In the genomic region with DNA sequence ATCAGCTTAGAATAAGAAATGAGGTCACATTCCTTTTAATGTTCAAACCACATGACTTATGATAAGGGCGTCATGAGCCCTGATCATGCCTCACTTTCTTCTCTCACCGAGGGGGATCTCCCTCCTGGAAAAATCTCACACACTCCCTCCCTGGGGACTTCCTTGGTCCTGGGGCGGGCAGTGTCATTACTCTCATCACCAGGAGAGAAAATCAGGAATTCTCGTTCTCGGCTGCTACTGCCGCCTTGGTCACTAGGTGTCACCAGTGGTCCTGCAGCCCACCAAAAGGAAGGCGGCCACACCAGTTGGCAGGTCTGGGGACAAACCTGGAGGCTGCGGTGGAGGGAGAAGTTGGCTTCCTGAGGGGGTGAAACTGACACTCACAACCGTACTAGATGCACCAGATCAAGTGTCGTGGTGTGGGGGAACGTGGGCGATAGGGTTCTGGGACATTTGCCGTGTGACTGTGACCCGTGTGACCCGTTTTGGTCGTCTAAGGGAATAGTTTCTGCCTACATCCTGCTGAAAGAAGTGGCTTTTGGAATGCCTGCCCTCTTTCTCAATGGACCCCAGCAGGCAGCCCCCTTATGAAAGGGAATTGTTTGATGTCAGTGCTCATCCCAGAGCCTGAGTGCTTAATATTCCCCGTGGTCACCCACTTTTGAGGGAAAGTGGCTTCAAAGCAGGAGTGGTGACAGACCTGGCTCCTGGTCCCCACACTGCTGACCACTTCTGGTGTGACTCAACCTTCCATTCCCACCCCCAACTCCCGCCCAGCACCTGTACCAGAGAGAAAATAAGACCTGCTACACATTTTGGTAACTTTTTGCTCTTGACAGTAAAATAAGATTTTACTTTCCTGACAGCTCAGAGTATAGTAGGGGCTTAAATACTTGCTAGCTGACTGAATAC, we compare ENCODE assay signal across 8 cellular contexts.
DNase-seq lines count a peak whose midpoint lies in the region; ATAC-seq and TF ChIP-seq lines count a peak whose summit lies in the region.

No MANE protein-coding gene starts in this region.

- peak; percentile 67 for TF ChIP-seq CTCF in AG04450 (IDR thresholded peaks at IDR 0.05; ENCODE audit: low read depth, low read length)
- TF ChIP-seq CTCF in lung (IDR thresholded peaks at IDR 0.05; ENCODE audit: control extremely low read depth, extremely low read depth), result peak; percentile 26

- H3K4me1 ChIP-seq in lung (ENCODE audit: control insufficient read depth in 2 of 2, insufficient read depth in 2 of 2, low read length in 2 of 2), result no peaks in the 10 kb centered on the region

- 11 to 14% methylated on average over 18 of the region's 18 CpGs for WGBS in lung, 2 donors

- peak; percentile 69 for ATAC-seq in GM18519 (IDR thresholded peaks at IDR 0.05; ENCODE audit: low FRiP score, unreplicated experiment)
- peak; percentile 76 for ATAC-seq in HG02981 (IDR thresholded peaks at IDR 0.05; ENCODE audit: unreplicated experiment)
- peak; percentile 69 for ATAC-seq in lung (ENCODE audit: insufficient read depth, low FRiP score)

- H3K4me3 ChIP-seq in AG04450 (ENCODE audit: low read depth, low read length) (no peak overlapping the region), lung (no peak overlapping the region)

- H3K9me3 ChIP-seq in AG04450 (ENCODE audit: control insufficient read depth, insufficient read depth, low read length) (no peaks in the 10 kb centered on the region), lung (ENCODE audit: control insufficient read depth in 2 of 2, insufficient read depth in 1 of 2, low read length in 1 of 2) (no peaks in the 10 kb centered on the region)

- DNase-seq in AG04450 (ENCODE audit: low read depth, low spot score), result no peak
- DNase-seq in NCI-H2196 (lab: John Stamatoyannopoulos, UW; ENCODE audit: unreplicated experiment), result peak; percentile 28
- peak; percentile 24 to 29 for DNase-seq in activated CD4-positive, alpha-beta T cell treated with anti-CD3 and anti-CD28 coated beads, Interleukin-2, amount 50 U/mL, for 24 hours (ENCODE audit: low read depth in 1 of 2, low spot score in 1 of 2)
- DNase-seq in effector CD4-positive, alpha-beta T cell, result peak; percentile 11
- DNase-seq in lung (ENCODE audit: low spot score), result peak; percentile 35
- DNase-seq in stimulated activated CD8-positive, alpha-beta memory T cell treated with anti-CD3 and anti-CD28 coated beads, Interleukin-4, amount 100 ng/mL, for 48 hours, result peak; percentile 73

- CTCF ChIA-PET in AG04450 (lab: Charles Lee), result interaction anchor here (0.6 to 1.7 kb wide), 10 partner anchors 14 to 1957 kb away, joined by 3 to 15 read pairs (median 3); partner anchors contain the start of gene RRAGA

- H3K27ac ChIP-seq in AG04450 (ENCODE audit: low read depth, low read length) (no peak overlapping the region), lung (ENCODE audit: low read depth in 1 of 2, low read length in 1 of 2) (no peak overlapping the region)

- H3K27me3 ChIP-seq in AG04450 (ENCODE audit: control insufficient read depth, insufficient read depth, low read length) (peaks cover 14% of the 10 kb centered on the region), lung (ENCODE audit: control insufficient read depth, insufficient read depth) (no peaks in the 10 kb centered on the region)

- POLR2A ChIA-PET in AG04450 (lab: Yijun Ruan, JAX), result no interaction called here

- no peaks in the 10 kb centered on the region for H3K36me3 ChIP-seq in lung (ENCODE audit: control insufficient read depth in 2 of 2, insufficient read depth in 2 of 2, low read length in 2 of 2)
